ENCODE assay signal across 20 cellular contexts in genomic region chr9:98611986-98612505, GRCh38.
"Had no signal": no experiment of that assay in that cellular context is flagged by ENCODE, and none has a peak within 500 bp of the region (broad histone marks: within the 10 kb centered on the region; RNA-seq: fewer than 3 reads in every experiment).

No MANE protein-coding gene starts in this region.

- H3K9ac ChIP-seq: neural progenitor cell had no signal

- H3K27ac ChIP-seq: heart right ventricle, left ventricle myocardium inferior, neural progenitor cell, right atrium auricular region, skin epidermis, testis, upper lobe of left lung had no signal

- H3K27ac Mint-ChIP-seq: activated T-helper 1 cell treated with anti-CD3 and anti-CD28 coated beads, Interleukin-12 subunit alpha, Interleukin-12 subunit beta, Interleukin-2, Interleukin-4 antibody, amounts not matched to agents 30 ng/mL and 10 ng/mL and 1 ng/mL, durations not matched to agents 14 hours and 24 hours and 36 hours; neural progenitor cell; progenitor cell of endocrine pancreas had no signal

- H3K27me3 ChIP-seq: neural progenitor cell, right atrium auricular region, testis, upper lobe of left lung had no signal

- H3K4me3 ChIP-seq: heart right ventricle, left ventricle myocardium inferior, neural progenitor cell, right atrium auricular region, skin epidermis, testis, upper lobe of left lung had no signal

- H3K36me3 Mint-ChIP-seq: activated naive CD4-positive, alpha-beta T cell treated with anti-CD3 and anti-CD28 coated beads, Interleukin-2, amount 50 U/mL, for 72 hours; neural progenitor cell had no signal

- H3K9me3 ChIP-seq: heart right ventricle, left ventricle myocardium inferior, right atrium auricular region, testis, upper lobe of left lung had no signal

- H3K36me3 ChIP-seq: heart right ventricle, left ventricle myocardium inferior, neural progenitor cell, right atrium auricular region, upper lobe of left lung had no signal

- H3K4me1 ChIP-seq: heart right ventricle, left ventricle myocardium inferior, neural progenitor cell, right atrium auricular region, testis, upper lobe of left lung had no signal

- H3K4me2 ChIP-seq: neural progenitor cell had no signal

- ATAC-seq: activated naive CD4-positive, alpha-beta T cell treated with anti-CD3 and anti-CD28 coated beads, Interleukin-2, amount 50 U/mL, for 72 hours; heart right ventricle had no signal

- H2AFZ ChIP-seq: neural progenitor cell had no signal

- H3K9me3 Mint-ChIP-seq: activated naive CD4-positive, alpha-beta T cell treated with anti-CD3 and anti-CD28 coated beads, Interleukin-2, amount 50 U/mL, for 72 hours; activated T-helper 1 cell treated with anti-CD3 and anti-CD28 coated beads, Interleukin-12 subunit alpha, Interleukin-12 subunit beta, Interleukin-2, Interleukin-4 antibody, amounts not matched to agents 30 ng/mL and 10 ng/mL and 1 ng/mL, durations not matched to agents 14 hours and 24 hours and 36 hours; neural progenitor cell had no signal

- H3K4me3 Mint-ChIP-seq: activated T-helper 1 cell treated with anti-CD3 and anti-CD28 coated beads, Interleukin-12 subunit alpha, Interleukin-12 subunit beta, Interleukin-2, Interleukin-4 antibody, amounts not matched to agents 30 ng/mL and 10 ng/mL and 1 ng/mL, durations not matched to agents 14 hours and 24 hours and 36 hours; neural progenitor cell had no signal

- DNase-seq: activated CD4-positive, alpha-beta T cell treated with anti-CD3 and anti-CD28 coated beads, Interleukin-2, amount 50 U/mL, for 4 hours; activated gamma-delta T cell treated with Interleukin-2 at 50 U/mL for 16 hours; activated T-cell treated with anti-CD3 and anti-CD28 coated beads for 4 hours; amniotic stem cell; erythroblast; heart right ventricle; left ventricle myocardium inferior; mammary epithelial cell; midbrain; stimulated activated CD4-positive, alpha-beta T cell treated with anti-CD3 and anti-CD28 coated beads, Interleukin-15, amount 100 ng/mL, for 24 hours; stimulated activated CD4-positive, alpha-beta T cell treated with anti-CD3 and anti-CD28 coated beads, Interleukin-2, amount 100 ng/mL, for 48 hours; T-helper 2 cell; testis; upper lobe of left lung had no signal
